Comparison of ENCODE assay signal across 20 cellular contexts in genomic region chr2:128300151-128300550, GRCh38. TPM values are rescaled to one million over a fixed set of nuclear protein-coding genes. Genes with fewer than 3 reads are reported as not detected.
DNase-seq lines count a peak whose midpoint lies in the region; ATAC-seq, FAIRE-seq and TF ChIP-seq lines count a peak whose summit lies in the region.
"Had no signal": no experiment of that assay in that cellular context is flagged by ENCODE, and none has a peak within 500 bp of the region (broad histone marks: within the 10 kb centered on the region; RNA-seq: fewer than 3 reads in every experiment).

No MANE protein-coding gene starts in this region.

- H3K4me2 ChIP-seq in Loucy (ENCODE audit: low read depth, low read length, poor library complexity, severe bottlenecking), result peak overlapping the region; percentile 28

- H3K27me3 ChIP-seq in right atrium auricular region, result no peaks in the 10 kb centered on the region
- no peaks in the 10 kb centered on the region for H3K27me3 ChIP-seq in Loucy (ENCODE audit: insufficient read depth, low read length, poor library complexity, severe bottlenecking)
- no peaks in the 10 kb centered on the region for H3K27me3 ChIP-seq in psoas muscle (ENCODE audit: insufficient read depth in 3 of 3, low read length in 2 of 3)
- H3K27me3 ChIP-seq in adrenal gland, result no peaks in the 10 kb centered on the region
- H3K27me3 ChIP-seq: Peyer's patch had no signal

- H3F3A ChIP-seq in Loucy (ENCODE audit: low read depth), result peaks cover 4% of the 10 kb centered on the region; the same call in 1 of the 2 replicates

- H3K4me3 ChIP-seq in right atrium auricular region (no peak overlapping the region), Loucy (ENCODE audit: low read length, poor library complexity, severe bottlenecking) (no peak overlapping the region), kidney (ENCODE audit: low read length in 2 of 2) (no peak overlapping the region), psoas muscle (no peak overlapping the region), adrenal gland (no peak overlapping the region)
- H3K4me3 ChIP-seq: HAP-1, Peyer's patch had no signal

- no peaks in the 10 kb centered on the region for H3K9me2 ChIP-seq in Loucy (replicated peaks; ENCODE audit: low read depth, low read length)

- H4K20me1 ChIP-seq in Loucy (ENCODE audit: insufficient read depth, low read length, poor library complexity, severe bottlenecking), result peaks cover 100% of the 10 kb centered on the region

- no peak for FAIRE-seq in kidney (lab: Jason Lieb, UNC)
- FAIRE-seq: G401.6 had no signal

- TF ChIP-seq CTCF in right atrium auricular region (IDR thresholded peaks at IDR 0.05) (no peak), Loucy (conservative IDR thresholded peaks at IDR 0.05; ENCODE audit: low read length) (no peak), kidney (IDR thresholded peaks at IDR 0.05; ENCODE audit: borderline replicate concordance, extremely low read depth, insufficient read depth) (no peak), psoas muscle (IDR thresholded peaks at IDR 0.05) (no peak), adrenal gland (IDR thresholded peaks at IDR 0.05) (no peak)

- H3K27ac ChIP-seq in right atrium auricular region (no peak overlapping the region), kidney (ENCODE audit: low read depth in 2 of 2, low read length in 2 of 2) (no peak overlapping the region), psoas muscle (no peak overlapping the region), adrenal gland (peak overlapping the region in 2 of 5 donors; percentile 12 to 94)
- H3K27ac ChIP-seq: 22Rv1, HL-60 had no signal

- 89 to 91% (median 90%) methylated on average over 13 of the region's 13 CpGs for WGBS in psoas muscle, 3 donors
- 90 to 92% (median 90%) methylated on average over 6 to 13 of the region's 13 CpGs; no CpG with 5 or more reads in 1 of the 4 donors for WGBS in adrenal gland, 4 donors

- H2AFZ ChIP-seq in Loucy (ENCODE audit: low read length), result no peak overlapping the region

- DNase-seq in Right ventricle myocardium inferior (ENCODE audit: missing footprints) (peak; percentile 53), right atrium auricular region (ENCODE audit: low spot score) (no peak), kidney (peak; percentile 72), psoas muscle (peak; percentile 7 to 49), adrenal gland (no peak), NCI-H510A (lab: John Stamatoyannopoulos, UW) (no peak), hypothalamus (lab: John Stamatoyannopoulos, UW) (no peak)
- DNase-seq: Caco-2; CD4-positive, CD25-positive, alpha-beta regulatory T cell; Kasumi-1; MM.1S; NCI-H1092; NCI-H146; NCI-H2029 treated with DMSO at 0.1 percent for 48 hours; Peyer's patch had no signal

- intact Hi-C loops in Right ventricle myocardium inferior (cut with DNase I), result no loop called here
- intact Hi-C loops in kidney (cut with DNase I), result no loop called here
- intact Hi-C loops in psoas muscle (cut with DNase I), result no loop called here
- intact Hi-C loops in adrenal gland (cut with DNase I), result loop anchor here in 1 of 2 donors (5.0 kb wide), 1 partner anchor 113 kb away; no protein-coding TSS in a partner anchor

- peaks cover 100% of the 10 kb centered on the region for H3K79me2 ChIP-seq in Loucy (ENCODE audit: insufficient read depth, low read length)

- no peak for TF ChIP-seq POLR2A in adrenal gland (IDR thresholded peaks at IDR 0.05)

- no peak overlapping the region for H3K9ac ChIP-seq in Loucy (ENCODE audit: low read depth, low read length, poor library complexity, severe bottlenecking)
- H3K9ac ChIP-seq in kidney (ENCODE audit: low read length in 2 of 2), result no peak overlapping the region

- H3K36me3 ChIP-seq in right atrium auricular region (no peaks in the 10 kb centered on the region), Loucy (ENCODE audit: insufficient read depth, low read length) (peaks cover 98% of the 10 kb centered on the region), kidney (ENCODE audit: control insufficient read depth in 1 of 2, insufficient read depth in 2 of 2, low read length in 2 of 2) (peaks cover 0 to 3% of the 10 kb centered on the region in 2 donors), psoas muscle (ENCODE audit: insufficient read depth in 1 of 2, low read depth in 1 of 2) (no peaks in the 10 kb centered on the region), adrenal gland (replicated peaks in 1 of 2) (no peaks in the 10 kb centered on the region)
- H3K36me3 ChIP-seq: HAP-1, Peyer's patch had no signal

- no peak for ATAC-seq in Right ventricle myocardium inferior
- ATAC-seq in psoas muscle, result no peak

- H3K4me1 ChIP-seq in right atrium auricular region (peaks cover 0 to 25% of the 10 kb centered on the region in 2 donors), Loucy (ENCODE audit: insufficient read depth, low read length, poor library complexity, severe bottlenecking) (peaks cover 21% of the 10 kb centered on the region), kidney (ENCODE audit: control insufficient read depth in 1 of 2, insufficient read depth in 1 of 2, low read depth in 1 of 2, low read length in 2 of 2) (peaks cover 3 to 24% of the 10 kb centered on the region in 2 donors), psoas muscle (peaks cover 25% of the 10 kb centered on the region), adrenal gland (replicated peaks in 1 of 2) (peaks cover 57 to 63% of the 10 kb centered on the region in 2 donors)
- H3K4me1 ChIP-seq: Caco-2 had no signal

- no peaks in the 10 kb centered on the region for H3K9me3 ChIP-seq in right atrium auricular region
- H3K9me3 ChIP-seq in Loucy (ENCODE audit: insufficient read depth, low read depth, low read length), result no peaks in the 10 kb centered on the region
- no peaks in the 10 kb centered on the region for H3K9me3 ChIP-seq in kidney (ENCODE audit: control insufficient read depth in 1 of 2, low read length in 2 of 2)
- no peaks in the 10 kb centered on the region for H3K9me3 ChIP-seq in psoas muscle
- H3K9me3 ChIP-seq in adrenal gland (replicated peaks in 1 of 3), result no peaks in the 10 kb centered on the region
- H3K9me3 ChIP-seq: Caco-2, HAP-1, Peyer's patch had no signal

RNA-seq across cellular contexts. Expression of gene HS6ST1, which starts 18.5 kb away (rescaled TPM):
- total RNA-seq in Right ventricle myocardium inferior (34.9 TPM), right atrium auricular region (10 to 100 TPM; 19.0 to 25.8 TPM), kidney (73.9 TPM), psoas muscle (10 to 100 TPM; 29.3 to 68.7 (median 44.6) TPM), adrenal gland (100 to 1,000 TPM in 6 of 8 donors, 10 to 100 TPM in 2; 74.5 to 262 (median 149) TPM)
- polyA plus RNA-seq in kidney (ENCODE audit: insufficient read depth, low read depth, low replicate concordance) (49.6 TPM), psoas muscle (10 to 100 TPM; 13.6 to 90.9 (median 20.0) TPM), adrenal gland (10 to 100 TPM; 20.5 to 40.0 (median 35.1) TPM)

Comparison
In these comparisons a context has a peak if more than half of its experiments do, and no peak if none do; other contexts are left out.
1. DNase-seq: peak in Right ventricle myocardium inferior (single experiment), kidney (single experiment) and psoas muscle (2 of 2); none in right atrium auricular region (single experiment), adrenal gland (0 of 7), NCI-H510A (single experiment) and hypothalamus (0 of 51).